Comparison of ENCODE assay signal across 16 cellular contexts in the genomic region with DNA sequence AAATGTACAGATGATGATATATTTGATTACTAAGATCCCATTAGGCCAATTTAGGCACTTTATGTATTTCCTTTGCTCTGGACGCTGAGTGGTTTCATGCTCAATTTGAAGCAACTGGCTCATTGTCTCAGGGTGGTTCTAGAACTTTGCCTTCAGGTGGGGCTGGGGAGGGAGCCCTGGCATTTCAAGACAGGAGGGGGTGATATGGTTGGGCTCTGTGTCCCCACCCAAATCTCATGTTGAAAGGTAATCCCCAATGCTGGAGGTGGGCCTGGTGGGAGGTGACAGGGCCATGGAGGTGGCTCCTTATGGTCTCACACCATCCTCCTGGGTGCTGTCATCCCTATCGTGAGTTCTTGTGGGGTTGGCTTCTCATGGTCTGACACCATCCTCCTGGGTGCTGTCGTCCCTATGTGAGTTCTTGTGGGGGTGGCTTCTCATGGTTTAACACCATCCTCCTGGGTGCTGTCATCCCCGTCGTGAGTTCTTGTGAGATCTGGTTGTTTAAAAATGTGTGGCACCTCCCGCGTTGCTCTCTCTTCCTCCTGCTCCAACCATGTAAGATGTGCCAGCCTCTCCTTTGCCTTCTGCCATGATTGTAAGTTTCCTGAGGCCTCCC.
DNase-seq lines count a peak whose midpoint lies in the region; ATAC-seq and TF ChIP-seq lines count a peak whose summit lies in the region.
"Had no signal": no experiment of that assay in that cellular context is flagged by ENCODE, and none has a peak within 500 bp of the region (broad histone marks: within the 10 kb centered on the region; RNA-seq: fewer than 3 reads in every experiment).

No MANE protein-coding gene starts in this region.

- no peaks in the 10 kb centered on the region for H3K79me2 ChIP-seq in ACC112 (ENCODE audit: control insufficient read depth, insufficient read depth, low read length, unreplicated experiment)

- H3K4me3 Mint-ChIP-seq in IgD-negative memory B cell: peak overlapping the region in 3 of 4 donors; percentile 24 to 71 (median 28)
- H3K4me3 Mint-ChIP-seq: neural crest cell had no signal

- H3K27ac ChIP-seq in ACC112 (ENCODE audit: low read depth, low read length) (peak overlapping the region; percentile 94), esophagus muscularis mucosa (replicated peaks in 1 of 4) (peak overlapping the region; percentile 62 to 70 (median 64)), prostate gland (peak overlapping the region; percentile 67)
- H3K27ac ChIP-seq: WERI-Rb-1 had no signal

- H2AFZ ChIP-seq in ACC112 (ENCODE audit: low read length, unreplicated experiment): peak overlapping the region; percentile 62

- intact Hi-C loops in esophagus muscularis mucosa (cut with DNase I) (no loop called here), prostate gland (cut with DNase I) (no loop called here)

- peaks cover 3% of the 10 kb centered on the region for H3K36me3 Mint-ChIP-seq in IgD-negative memory B cell

- WGBS in esophagus muscularis mucosa: 86% methylated on average over 7 of the region's 7 CpGs
- 74% methylated on average over 7 of the region's 7 CpGs for WGBS in prostate gland

- no peaks in the 10 kb centered on the region for H3K9me3 Mint-ChIP-seq in IgD-negative memory B cell
- H3K9me3 Mint-ChIP-seq: neural crest cell had no signal

- peak overlapping the region in 1 of 3 donors; percentile 96 for H3K27ac Mint-ChIP-seq in IgD-negative memory B cell

- H3K4me1 ChIP-seq in ACC112 (ENCODE audit: control insufficient read depth, insufficient read depth, low read length, unreplicated experiment) (peaks cover 19% of the 10 kb centered on the region), esophagus muscularis mucosa (peaks cover 0 to 24% (median 22%) of the 10 kb centered on the region in 4 donors), prostate gland (replicated peaks) (peaks cover 6% of the 10 kb centered on the region)

- peak; percentile 77 for DNase-seq in esophagus muscularis mucosa (ENCODE audit: extremely low spot score)
- no peak for DNase-seq in prostate gland (ENCODE audit: low spot score)
- no peak for DNase-seq in LoVo (ENCODE audit: low spot score)
- no peak for DNase-seq in RPMI8226
- DNase-seq: activated naive CD4-positive, alpha-beta T cell treated with Interleukin-2 at 50 U/mL for 16 hours; effector CD4-positive, alpha-beta T cell; NCI-H226; stimulated activated CD4-positive, alpha-beta T cell treated with anti-CD3 and anti-CD28 coated beads, Interleukin-1b, Interleukin-23, amount 100 ng/mL, for 48 hours; testis; WERI-Rb-1 had no signal

- H3K4me1 Mint-ChIP-seq in IgD-negative memory B cell: peaks cover 12 to 19% (median 17%) of the 10 kb centered on the region in 3 donors
- H3K4me1 Mint-ChIP-seq: neural crest cell had no signal

- no peaks in the 10 kb centered on the region for H3K9me3 ChIP-seq in esophagus muscularis mucosa
- H3K9me3 ChIP-seq in prostate gland: no peaks in the 10 kb centered on the region
- H3K9me3 ChIP-seq: testis had no signal

- TF ChIP-seq EP300 in esophagus muscularis mucosa (IDR thresholded peaks at IDR 0.05): no peak

- ATAC-seq in HG03469 (IDR thresholded peaks at IDR 0.05; ENCODE audit: unreplicated experiment) (no peak), HG03439 (IDR thresholded peaks at IDR 0.05; ENCODE audit: unreplicated experiment) (no peak)
- ATAC-seq: HCT116 had no signal

- no peak for TF ChIP-seq POLR2A in esophagus muscularis mucosa (IDR thresholded peaks at IDR 0.05; ENCODE audit: low read depth)
- TF ChIP-seq POLR2A in prostate gland (IDR thresholded peaks at IDR 0.05): no peak

- TF ChIP-seq CTCF in esophagus muscularis mucosa (IDR thresholded peaks at IDR 0.05) (no peak), prostate gland (IDR thresholded peaks at IDR 0.05) (no peak)

- H3K27me3 ChIP-seq in ACC112 (ENCODE audit: insufficient read depth, low read length) (no peaks in the 10 kb centered on the region), esophagus muscularis mucosa (no peaks in the 10 kb centered on the region), prostate gland (replicated peaks; ENCODE audit: insufficient read depth) (no peaks in the 10 kb centered on the region)
- H3K27me3 ChIP-seq: testis had no signal

- H3K36me3 ChIP-seq in ACC112 (ENCODE audit: insufficient read depth, low read length) (no peaks in the 10 kb centered on the region), esophagus muscularis mucosa (no peaks in the 10 kb centered on the region), prostate gland (no peaks in the 10 kb centered on the region)
- H3K36me3 ChIP-seq: WERI-Rb-1 had no signal

- H3K4me3 ChIP-seq in ACC112 (ENCODE audit: low read depth, low read length) (peak overlapping the region; percentile 72), esophagus muscularis mucosa (peak overlapping the region in 2 of 4 donors; percentile 31 to 34), prostate gland (no peak overlapping the region)
- H3K4me3 ChIP-seq: testis had no signal

- peaks cover 2% of the 10 kb centered on the region for H3K27me3 Mint-ChIP-seq in IgD-negative memory B cell
